In genomic region chr21:44396803-44397202, GRCh38 we compare ENCODE assay signal across 2 cellular contexts. TPM values are rescaled to one million over a fixed set of nuclear protein-coding genes. Genes with fewer than 3 reads are reported as not detected.
"Had no signal": no experiment of that assay in that cellular context is flagged by ENCODE, and none has a peak within 500 bp of the region (broad histone marks: within the 10 kb centered on the region; RNA-seq: fewer than 3 reads in every experiment).

No MANE protein-coding gene starts in this region.

RNA-seq across cellular contexts. Expression of gene TRPM2, which starts 43.4 kb away (rescaled TPM):
- polyA plus RNA-seq: GM23248 had no signal

RNA-seq across cellular contexts. Expression of gene LRRC3, which starts 58.5 kb away (rescaled TPM):
- total RNA-seq: HFFc6 had no signal
